ENCODE assay signal across 5 cellular contexts in the genomic region with DNA sequence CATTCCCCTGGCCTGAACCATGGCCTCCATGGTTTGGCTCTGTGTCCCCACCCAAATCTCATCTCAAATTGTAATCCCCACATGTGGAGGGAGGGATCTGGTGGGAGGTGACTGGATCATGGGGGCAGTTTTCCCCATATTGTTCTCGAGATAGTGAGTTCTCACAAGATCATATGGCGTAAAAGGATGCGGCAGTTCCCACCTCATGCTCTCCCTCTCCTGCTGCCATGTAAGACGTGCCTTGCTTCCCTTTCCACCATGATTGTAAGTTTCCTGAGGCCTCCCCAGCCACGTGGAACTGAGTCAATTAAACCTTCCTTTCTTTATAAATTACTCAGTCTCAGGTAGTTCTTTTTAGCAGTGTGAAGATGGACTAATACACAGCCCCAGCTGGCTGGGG.
A peak's percentile ranks its signal among the peaks of the same experiment; 100 is the strongest.
DNase-seq lines count a peak whose midpoint lies in the region; ATAC-seq, FAIRE-seq and TF ChIP-seq lines count a peak whose summit lies in the region.
"Not testable (repeated sequence)": the region's sequence is repeated elsewhere in the genome, so short reads cannot be mapped to it uniquely, and the experiment has no call there.

No MANE protein-coding gene starts in this region.

- H3K79me2 ChIP-seq in K562 (ENCODE audit: control insufficient read depth, insufficient read depth, low read length); HepG2 (ENCODE audit: insufficient read depth, low read length); neural progenitor cell (ENCODE audit: low read depth): not testable (repeated sequence)

- H3K9me3 ChIP-seq in BLaER1 (peaks cover 66% of the 10 kb centered on the region), kidney (ENCODE audit: control insufficient read depth in 1 of 2, low read length in 2 of 2) (peaks cover 5 to 13% of the 10 kb centered on the region in 2 donors), HepG2 (ENCODE audit: low read length) (peaks cover 14% of the 10 kb centered on the region; the same call in 1 of the 2 replicates)
- not testable (repeated sequence) for H3K9me3 ChIP-seq in K562 (replicated peaks; ENCODE audit: control insufficient read depth, insufficient read depth, low read depth, low read length); neural progenitor cell (ENCODE audit: low read depth)

- not testable (repeated sequence) for H3K4me1 Mint-ChIP-seq in neural progenitor cell

- H3K4me3 Mint-ChIP-seq in neural progenitor cell, result not testable (repeated sequence)

- not testable (repeated sequence) for DNase-seq in K562 (ENCODE audit: extremely low read depth in 1 of 4, low spot score in 3 of 4); HepG2 (ENCODE audit: low spot score); neural progenitor cell (ENCODE audit: low spot score)
- peak; percentile 15 for DNase-seq in kidney

- not testable (repeated sequence) for H3K4me2 ChIP-seq in BLaER1; K562 (ENCODE audit: insufficient read depth, low read length); HepG2 (ENCODE audit: low read depth, low read length); neural progenitor cell

- 36% methylated on average over 5 of the region's 5 CpGs for WGBS in K562 (ENCODE audit: insufficient coverage, low coverage, missing lambda C conversion rate)
- WGBS in HepG2 (ENCODE audit: low lambda C conversion rate), result 97% methylated on average over 5 of the region's 5 CpGs

- intact Hi-C loops in K562 (cut with micrococcal nuclease); kidney (cut with DNase I); HepG2 (cut with micrococcal nuclease; ENCODE audit: unreplicated experiment): not testable (repeated sequence)

- POLR2A ChIA-PET in K562 (lab: Yijun Ruan, JAX); HepG2 (lab: Yijun Ruan, JAX): not testable (repeated sequence)

- CTCF ChIA-PET in K562 (lab: Yijun Ruan, JAX; ENCODE audit: low intra/inter-chr PET ratio); HepG2 (lab: Yijun Ruan, JAX; ENCODE audit: low intra/inter-chr PET ratio, low total read pairs): not testable (repeated sequence)

- H3K27ac ChIP-seq in BLaER1, result peak overlapping the region; percentile 47
- not testable (repeated sequence) for H3K27ac ChIP-seq in K562 (ENCODE audit: extremely low read depth, low read depth, low read length); kidney (ENCODE audit: low read depth in 2 of 2, low read length in 2 of 2); HepG2 (ENCODE audit: extremely low read length, insufficient read depth, low read length); neural progenitor cell

- FAIRE-seq in K562 (lab: Jason Lieb, UNC); kidney (lab: Jason Lieb, UNC); HepG2 (lab: Jason Lieb, UNC): not testable (repeated sequence)

- not testable (repeated sequence) for H3K36me3 ChIP-seq in BLaER1; K562 (ENCODE audit: control insufficient read depth, insufficient read depth, low read length); neural progenitor cell
- H3K36me3 ChIP-seq in kidney (ENCODE audit: control insufficient read depth in 1 of 2, insufficient read depth in 2 of 2, low read length in 2 of 2) (peaks cover 19 to 59% of the 10 kb centered on the region in 2 donors), HepG2 (replicated peaks in 1 of 2; ENCODE audit: control insufficient read depth in 1 of 2, insufficient read depth in 2 of 2, low read length in 2 of 2) (peaks cover 76 to 99% of the 10 kb centered on the region in 2 experiments)

- peak overlapping the region; percentile 53 for H3K27ac Mint-ChIP-seq in neural progenitor cell

- not testable (repeated sequence) for H3K9ac ChIP-seq in BLaER1; K562 (ENCODE audit: insufficient read depth in 1 of 2, low read depth in 2 of 2, low read length in 2 of 2); kidney (ENCODE audit: low read length in 2 of 2); HepG2 (ENCODE audit: insufficient read depth, low read depth, low read length); neural progenitor cell

- TF ChIP-seq CTCF in K562 (IDR thresholded peaks at IDR 0.05 in 2 of 3, conservative IDR thresholded peaks at IDR 0.05 in 1 of 3; ENCODE audit: insufficient read depth in 2 of 3, low read depth in 1 of 3, low read length in 3 of 3); kidney (IDR thresholded peaks at IDR 0.05; ENCODE audit: borderline replicate concordance, extremely low read depth, insufficient read depth); HepG2 (CRISPR knock-in tag; IDR thresholded peaks at IDR 0.05); neural progenitor cell (IDR thresholded peaks at IDR 0.05): not testable (repeated sequence)

- ATAC-seq in K562, HepG2: not testable (repeated sequence)

- TF ChIP-seq POLR2A in K562 (conservative IDR thresholded peaks at IDR 0.05); HepG2 (IDR thresholded peaks at IDR 0.05; ENCODE audit: insufficient read depth in 1 of 2, low read depth in 2 of 2, low read length in 2 of 2): not testable (repeated sequence)

- peaks cover 37% of the 10 kb centered on the region for H3K9me3 Mint-ChIP-seq in neural progenitor cell

- BruUV-seq in K562 (replicated peaks; lab: Mats Ljungman, UMichigan); HepG2 (replicated peaks; lab: Mats Ljungman, UMichigan): not testable (repeated sequence)

- H3K4me3 ChIP-seq in BLaER1; K562; kidney (ENCODE audit: low read length in 2 of 2); HepG2 (replicated peaks in 1 of 3; ENCODE audit: insufficient read depth in 1 of 3, low read depth in 2 of 3, low read length in 3 of 3); neural progenitor cell: not testable (repeated sequence)

- H3K36me3 Mint-ChIP-seq in neural progenitor cell, result not testable (repeated sequence)

- TF ChIP-seq RAD21 in K562 (CRISPR knock-in tag; conservative IDR thresholded peaks at IDR 0.05 in 1 of 2, IDR thresholded peaks at IDR 0.05 in 1 of 2); HepG2 (CRISPR knock-in tag; IDR thresholded peaks at IDR 0.05): not testable (repeated sequence)

- H2AFZ ChIP-seq in K562 (ENCODE audit: low read depth, low read length); HepG2 (ENCODE audit: low read length); neural progenitor cell (replicated peaks): not testable (repeated sequence)

- not testable (repeated sequence) for H4K20me1 ChIP-seq in BLaER1; K562 (replicated peaks; ENCODE audit: control insufficient read depth, insufficient read depth, low read length); HepG2 (ENCODE audit: insufficient read depth, low read length); neural progenitor cell (ENCODE audit: low read depth)

- H3K27me3 ChIP-seq in BLaER1; HepG2 (ENCODE audit: control insufficient read depth in 1 of 2, insufficient read depth in 2 of 2, low read length in 2 of 2); neural progenitor cell: not testable (repeated sequence)
- H3K27me3 ChIP-seq in K562 (ENCODE audit: control insufficient read depth in 2 of 2, insufficient read depth in 2 of 2, low read length in 2 of 2), result peaks cover 0 to 11% of the 10 kb centered on the region in 2 experiments; a peak in 2 of 5 replicates

- not testable (repeated sequence) for H3F3A ChIP-seq in neural progenitor cell (ENCODE audit: low read depth)

- H3K27me3 Mint-ChIP-seq in neural progenitor cell (ENCODE audit: insufficient read depth, low read depth), result not testable (repeated sequence)

- in situ Hi-C loops in K562 (cut with MboI); HepG2 (cut with HindIII; ENCODE audit: extremely low pct_ligation_motif_present, low pct_unique_long_range_greater_than_20kb): not testable (repeated sequence)

- not testable (repeated sequence) for H3K9me1 ChIP-seq in K562 (ENCODE audit: control insufficient read depth, insufficient read depth, low read length)

- TF ChIP-seq EP300 in K562 (IDR thresholded peaks at IDR 0.05; ENCODE audit: low read length); HepG2 (IDR thresholded peaks at IDR 0.05; ENCODE audit: low read depth in 2 of 2, low read length in 2 of 2); HepG2 (CRISPR knock-in tag; IDR thresholded peaks at IDR 0.05; ENCODE audit: borderline replicate concordance): not testable (repeated sequence)

- peaks cover 37% of the 10 kb centered on the region for H3K4me1 ChIP-seq in BLaER1
- not testable (repeated sequence) for H3K4me1 ChIP-seq in K562 (replicated peaks in 1 of 2; ENCODE audit: control insufficient read depth in 2 of 2, insufficient read depth in 2 of 2, low read length in 2 of 2); kidney (ENCODE audit: control insufficient read depth in 1 of 2, insufficient read depth in 1 of 2, low read depth in 1 of 2, low read length in 2 of 2); HepG2 (ENCODE audit: insufficient read depth, low read length); neural progenitor cell

TF ChIP-seq in K562, 482 proteins besides CTCF, POLR2A, EP300 and RAD21:
- TF ChIP-seq ZNF431 (CRISPR knock-in tag; IDR thresholded peaks at IDR 0.05), result peak; percentile 98

TF ChIP-seq in HepG2, 621 proteins besides CTCF, POLR2A, EP300 and RAD21:
- TF ChIP-seq, protein P1, sequence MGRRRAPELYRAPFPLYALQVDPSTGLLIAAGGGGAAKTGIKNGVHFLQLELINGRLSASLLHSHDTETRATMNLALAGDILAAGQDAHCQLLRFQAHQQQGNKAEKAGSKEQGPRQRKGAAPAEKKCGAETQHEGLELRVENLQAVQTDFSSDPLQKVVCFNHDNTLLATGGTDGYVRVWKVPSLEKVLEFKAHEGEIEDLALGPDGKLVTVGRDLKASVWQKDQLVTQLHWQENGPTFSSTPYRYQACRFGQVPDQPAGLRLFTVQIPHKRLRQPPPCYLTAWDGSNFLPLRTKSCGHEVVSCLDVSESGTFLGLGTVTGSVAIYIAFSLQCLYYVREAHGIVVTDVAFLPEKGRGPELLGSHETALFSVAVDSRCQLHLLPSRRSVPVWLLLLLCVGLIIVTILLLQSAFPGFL (CRISPR knock-in tag; IDR thresholded peaks at IDR 0.05), result 0 out of 2 replicates have a peak, but pooled peaks have one; percentile 51
TF ChIP-seq in HepG2: peak in this region for 1; not testable (repeated sequence) for 620.
